23 cellular contexts compared by ENCODE assay signal in genomic region chr17:80964859-80965580, GRCh38. TPM values are rescaled to one million over a fixed set of nuclear protein-coding genes. Genes with fewer than 3 reads are reported as not detected.
DNase-seq lines count a peak whose midpoint lies in the region; ATAC-seq and TF ChIP-seq lines count a peak whose summit lies in the region.
"Had no signal": no experiment of that assay in that cellular context is flagged by ENCODE, and none has a peak within 500 bp of the region (broad histone marks: within the 10 kb centered on the region; RNA-seq: fewer than 3 reads in every experiment).

No MANE protein-coding gene starts in this region.

- H3K4me3 Mint-ChIP-seq in chondrocyte (ENCODE audit: unreplicated experiment): no peak overlapping the region
- H3K4me3 Mint-ChIP-seq in naive thymus-derived CD4-positive, alpha-beta T cell: no peak overlapping the region
- H3K4me3 Mint-ChIP-seq in MCF 10A (ENCODE audit: unreplicated experiment): no peak overlapping the region
- H3K4me3 Mint-ChIP-seq: activated CD4-positive, alpha-beta T cell treated with anti-CD3 and anti-CD28 coated beads, Interleukin-2, amount 10 ng/mL, durations not matched to agents 7 days and 5 days; activated naive CD8-positive, alpha-beta T cell; activated T-helper 1 cell treated with anti-CD3 and anti-CD28 coated beads, Interleukin-12 subunit alpha, Interleukin-12 subunit beta, Interleukin-2, Interleukin-4 antibody, amounts not matched to agents 30 ng/mL and 10 ng/mL and 1 ng/mL, durations not matched to agents 14 hours and 24 hours and 36 hours; CD8-positive, alpha-beta T cell; memory B cell had no signal

- intact Hi-C loops in Right ventricle myocardium superior (cut with DNase I): no loop called here
- intact Hi-C loops in left ventricle myocardium inferior (cut with micrococcal nuclease): no loop called here
- intact Hi-C loops in naive thymus-derived CD4-positive, alpha-beta T cell (cut with micrococcal nuclease): no loop called here
- intact Hi-C loops in MCF 10A (cut with micrococcal nuclease): no loop called here

- H2AFZ ChIP-seq in Karpas-422 (ENCODE audit: low read length): no peak overlapping the region

- TF ChIP-seq CTCF in left ventricle myocardium inferior (IDR thresholded peaks at IDR 0.05; ENCODE audit: borderline replicate concordance) (no peak), chondrocyte (IDR thresholded peaks at IDR 0.05) (no peak), MCF 10A (IDR thresholded peaks at IDR 0.05; ENCODE audit: unreplicated experiment) (no peak)

- H3K27me3 ChIP-seq in left ventricle myocardium inferior (ENCODE audit: low read depth): no peaks in the 10 kb centered on the region
- H3K27me3 ChIP-seq in naive thymus-derived CD4-positive, alpha-beta T cell (ENCODE audit: control insufficient read depth in 2 of 2, insufficient read depth in 2 of 2, low read length in 2 of 2): no peaks in the 10 kb centered on the region
- no peaks in the 10 kb centered on the region for H3K27me3 ChIP-seq in Karpas-422 (ENCODE audit: low read length)

- POLR2A ChIA-PET in naive thymus-derived CD4-positive, alpha-beta T cell (lab: Charles Lee): no interaction called here
- POLR2A ChIA-PET in MCF 10A (lab: Yijun Ruan, JAX): interaction anchor here (0.9 kb wide), 1 partner anchor 64 kb away, joined by 3 read pairs; no protein-coding TSS in a partner anchor

- no peak for ATAC-seq in Right ventricle myocardium superior (ENCODE audit: poor library complexity)
- ATAC-seq in naive thymus-derived CD4-positive, alpha-beta T cell: peak; percentile 4
- ATAC-seq: A549; CD8-positive, alpha-beta T cell; left colon had no signal

- DNase-seq in Right ventricle myocardium superior: peak; percentile 38
- no peak for DNase-seq in left ventricle myocardium inferior
- DNase-seq in chondrocyte (ENCODE audit: low spot score): peak; percentile 94
- DNase-seq in naive thymus-derived CD4-positive, alpha-beta T cell: no peak
- DNase-seq in Karpas-422: no peak
- DNase-seq in MCF 10A (ENCODE audit: unreplicated experiment): no peak
- no peak for DNase-seq in T1000 (lab: John Stamatoyannopoulos, UW)
- DNase-seq in GDM1 (lab: John Stamatoyannopoulos, UW): no peak
- DNase-seq: activated CD4-positive, alpha-beta T cell treated with anti-CD3 and anti-CD28 coated beads, Interleukin-2, amount 10 ng/mL, durations not matched to agents 7 days and 5 days; anterior cingulate cortex; CD8-positive, alpha-beta T cell; DMS153; HCEC 1CT; left colon; MM.1S; NCI-H2081 treated with DMSO at 0.1 percent for 48 hours; T-helper 9 cell; transverse colon had no signal

- H3K4me3 ChIP-seq in left ventricle myocardium inferior (no peak overlapping the region), Karpas-422 (ENCODE audit: low read length) (no peak overlapping the region)
- H3K4me3 ChIP-seq in naive thymus-derived CD4-positive, alpha-beta T cell (ENCODE audit: low read length): no peak overlapping the region
- H3K4me3 ChIP-seq: A549, smooth muscle cell, transverse colon had no signal

- peaks cover 21% of the 10 kb centered on the region for H3K36me3 ChIP-seq in left ventricle myocardium inferior
- H3K36me3 ChIP-seq in naive thymus-derived CD4-positive, alpha-beta T cell (ENCODE audit: control insufficient read depth in 2 of 3, insufficient read depth in 3 of 3, low read length in 3 of 3): peaks cover 0 to 45% (median 0%) of the 10 kb centered on the region in 3 experiments
- H3K36me3 ChIP-seq in Karpas-422 (ENCODE audit: insufficient read depth, low read length): no peaks in the 10 kb centered on the region
- H3K36me3 ChIP-seq: transverse colon had no signal

- H4K20me1 ChIP-seq in Karpas-422 (ENCODE audit: insufficient read depth, low read depth, low read length): no peaks in the 10 kb centered on the region

- no peaks in the 10 kb centered on the region for H3K9me2 ChIP-seq in Karpas-422 (replicated peaks; ENCODE audit: insufficient read depth, low read length)

- H3K4me1 Mint-ChIP-seq in chondrocyte (ENCODE audit: low read depth): peaks cover 28% of the 10 kb centered on the region
- H3K4me1 Mint-ChIP-seq in naive thymus-derived CD4-positive, alpha-beta T cell: peaks cover 0 to 6% (median 2%) of the 10 kb centered on the region in 7 donors
- no peaks in the 10 kb centered on the region for H3K4me1 Mint-ChIP-seq in MCF 10A (ENCODE audit: insufficient read depth, unreplicated experiment)

- H3K27ac Mint-ChIP-seq in chondrocyte (ENCODE audit: unreplicated experiment): no peak overlapping the region
- peak overlapping the region in 2 of 9 donors; percentile 42 to 48 for H3K27ac Mint-ChIP-seq in naive thymus-derived CD4-positive, alpha-beta T cell
- H3K27ac Mint-ChIP-seq in MCF 10A (ENCODE audit: low read depth, unreplicated experiment): no peak overlapping the region
- H3K27ac Mint-ChIP-seq: activated CD4-positive, alpha-beta T cell treated with anti-CD3 and anti-CD28 coated beads, Interleukin-2, amount 10 ng/mL, durations not matched to agents 7 days and 5 days; activated naive CD8-positive, alpha-beta T cell; activated T-helper 1 cell treated with anti-CD3 and anti-CD28 coated beads, Interleukin-12 subunit alpha, Interleukin-12 subunit beta, Interleukin-2, Interleukin-4 antibody, amounts not matched to agents 30 ng/mL and 10 ng/mL and 1 ng/mL, durations not matched to agents 14 hours and 24 hours and 36 hours; CD8-positive, alpha-beta T cell; memory B cell had no signal

- H3K9me3 ChIP-seq in left ventricle myocardium inferior (replicated peaks): no peaks in the 10 kb centered on the region
- no peaks in the 10 kb centered on the region for H3K9me3 ChIP-seq in naive thymus-derived CD4-positive, alpha-beta T cell (ENCODE audit: control insufficient read depth in 2 of 3, low read length in 3 of 3)
- H3K9me3 ChIP-seq in Karpas-422 (ENCODE audit: low read length): no peaks in the 10 kb centered on the region
- H3K9me3 ChIP-seq: A549, transverse colon had no signal

- BruUV-seq in MCF 10A (replicated peaks; lab: Mats Ljungman, UMichigan): no TSS peak

- H3K79me2 ChIP-seq in Karpas-422 (ENCODE audit: low read length): no peaks in the 10 kb centered on the region

- CTCF ChIA-PET in naive thymus-derived CD4-positive, alpha-beta T cell (lab: Charles Lee): interaction anchor here (0.5 kb wide), 1 partner anchor 18 kb away, joined by 3 read pairs; no protein-coding TSS in a partner anchor
- CTCF ChIA-PET in MCF 10A (lab: Yijun Ruan, JAX): interaction anchor here (0.6 kb wide), 2 partner anchors 93 to 101 kb away, joined by 3 read pairs; no protein-coding TSS in a partner anchor

- H3K27me3 Mint-ChIP-seq in chondrocyte (ENCODE audit: low read depth) (no peaks in the 10 kb centered on the region), MCF 10A (ENCODE audit: insufficient read depth, unreplicated experiment) (no peaks in the 10 kb centered on the region)
- no peaks in the 10 kb centered on the region for H3K27me3 Mint-ChIP-seq in naive thymus-derived CD4-positive, alpha-beta T cell
- H3K27me3 Mint-ChIP-seq: activated CD4-positive, alpha-beta T cell treated with anti-CD3 and anti-CD28 coated beads, Interleukin-2, amount 10 ng/mL, durations not matched to agents 7 days and 5 days; activated naive CD8-positive, alpha-beta T cell; memory B cell had no signal

- H3K9ac ChIP-seq in Karpas-422 (ENCODE audit: low read length): no peak overlapping the region

- H3K9me3 Mint-ChIP-seq in chondrocyte (ENCODE audit: low read depth) (no peaks in the 10 kb centered on the region), MCF 10A (ENCODE audit: unreplicated experiment) (no peaks in the 10 kb centered on the region)
- H3K9me3 Mint-ChIP-seq in naive thymus-derived CD4-positive, alpha-beta T cell: no peaks in the 10 kb centered on the region
- H3K9me3 Mint-ChIP-seq: activated CD4-positive, alpha-beta T cell treated with anti-CD3 and anti-CD28 coated beads, Interleukin-2, amount 10 ng/mL, durations not matched to agents 7 days and 5 days; activated T-helper 1 cell treated with anti-CD3 and anti-CD28 coated beads, Interleukin-12 subunit alpha, Interleukin-12 subunit beta, Interleukin-2, Interleukin-4 antibody, amounts not matched to agents 30 ng/mL and 10 ng/mL and 1 ng/mL, durations not matched to agents 14 hours and 24 hours and 36 hours; CD8-positive, alpha-beta T cell; memory B cell had no signal

- H3K36me3 Mint-ChIP-seq in chondrocyte (ENCODE audit: low read depth) (peaks cover 8% of the 10 kb centered on the region), MCF 10A (ENCODE audit: insufficient read depth, unreplicated experiment) (peaks cover 31% of the 10 kb centered on the region)
- peaks cover 0 to 21% (median 4%) of the 10 kb centered on the region in 5 donors for H3K36me3 Mint-ChIP-seq in naive thymus-derived CD4-positive, alpha-beta T cell
- H3K36me3 Mint-ChIP-seq: activated naive CD8-positive, alpha-beta T cell had no signal

- no peak overlapping the region for H3K27ac ChIP-seq in left ventricle myocardium inferior (replicated peaks)
- H3K27ac ChIP-seq in naive thymus-derived CD4-positive, alpha-beta T cell (ENCODE audit: low read depth, low read length): no peak overlapping the region
- H3K27ac ChIP-seq in Karpas-422 (ENCODE audit: low read length): no peak overlapping the region
- H3K27ac ChIP-seq: A549 had no signal

- H3K4me1 ChIP-seq in left ventricle myocardium inferior (peaks cover 24% of the 10 kb centered on the region), Karpas-422 (ENCODE audit: low read length) (no peaks in the 10 kb centered on the region)
- peaks cover 0 to 8% of the 10 kb centered on the region in 2 donors for H3K4me1 ChIP-seq in naive thymus-derived CD4-positive, alpha-beta T cell (ENCODE audit: control insufficient read depth in 2 of 2, insufficient read depth in 2 of 2, low read length in 2 of 2)
- H3K4me1 ChIP-seq: A549 had no signal

- H3K4me2 ChIP-seq in Karpas-422 (ENCODE audit: low read depth, low read length, poor library complexity, severe bottlenecking): no peak overlapping the region
- H3K4me2 ChIP-seq: A549, smooth muscle cell had no signal

RNA-seq across cellular contexts. Expression of gene CHMP6, which starts 26.6 kb away (rescaled TPM):
- total RNA-seq in Right ventricle myocardium superior: 13.6 TPM
- total RNA-seq in left ventricle myocardium inferior: 15.9 TPM
- 27.6 to 33.0 TPM (median 28.4 TPM) in 3 replicates for total RNA-seq in chondrocyte
- total RNA-seq in naive thymus-derived CD4-positive, alpha-beta T cell: 10 to 100 TPM; 26.4 to 49.9 (median 41.7) TPM
- polyA plus RNA-seq in naive thymus-derived CD4-positive, alpha-beta T cell: 10 to 100 TPM; 49.8 to 55.4 TPM
- 16.1 and 23.1 TPM in 2 replicates for total RNA-seq in Karpas-422 (2014; rRNA removed; shearing (Covaris generic); ENCODE audit: low replicate concordance)
- 19.5 and 22.6 TPM in 2 replicates for total RNA-seq in MCF 10A (2022)

Comparison
In these comparisons a context has a peak if more than half of its experiments do, and no peak if none do; other contexts are left out.
1. DNase-seq: peak in Right ventricle myocardium superior (single experiment) and chondrocyte (single experiment); none in left ventricle myocardium inferior (single experiment), naive thymus-derived CD4-positive, alpha-beta T cell (0 of 9), Karpas-422 (single experiment), MCF 10A (single experiment), T1000 (single experiment) and GDM1 (single experiment).